Comparison of ENCODE assay signal across 24 cellular contexts in genomic region chr12:52347546-52348510, GRCh38. TPM values are rescaled to one million over a fixed set of nuclear protein-coding genes. Genes with fewer than 3 reads are reported as not detected.
"Had no signal": no experiment of that assay in that cellular context is flagged by ENCODE, and none has a peak within 500 bp of the region (broad histone marks: within the 10 kb centered on the region; RNA-seq: fewer than 3 reads in every experiment).

No MANE protein-coding gene starts in this region.

- H3K4me3 ChIP-seq: adrenal gland, gastrocnemius medialis, left lung, ovary, psoas muscle had no signal

- H3K27ac ChIP-seq: adrenal gland, gastrocnemius medialis, left lung, ovary, psoas muscle had no signal

- H3K4me1 ChIP-seq: adrenal gland, gastrocnemius medialis, psoas muscle had no signal

- H3K9me3 Mint-ChIP-seq: activated CD4-positive, alpha-beta T cell treated with anti-CD3 and anti-CD28 coated beads, Interleukin-2, amount 10 ng/mL, durations not matched to agents 7 days and 5 days; activated naive CD4-positive, alpha-beta T cell treated with anti-CD3 and anti-CD28 coated beads, Interleukin-2, amount 50 U/mL, for 72 hours; activated T-cell treated with anti-CD3 and anti-CD28 coated beads, Interleukin-2, amount 50 U/mL, for 4 hours; mesothelial cell of epicardium; stimulated activated naive CD8-positive, alpha-beta T cell treated with anti-CD3 and anti-CD28 coated beads, Interleukin-15, amount 100 ng/mL, for 72 hours; type B pancreatic cell had no signal

- H3K9me3 ChIP-seq: adrenal gland, gastrocnemius medialis, ovary, psoas muscle had no signal

- ATAC-seq: activated CD4-positive, CD25-positive, alpha-beta regulatory T cell treated with anti-CD3 and anti-CD28 coated beads, Interleukin-2, amount 50 U/mL, for 24 hours; activated CD8-positive, alpha-beta T cell treated with anti-CD3 and anti-CD28 coated beads, Interleukin-2, amount 10 ng/mL, durations not matched to agents 7 days and 5 days; activated naive CD4-positive, alpha-beta T cell treated with anti-CD3 and anti-CD28 coated beads, Interleukin-2, amount 50 U/mL, for 72 hours; activated T-cell treated with anti-CD3 and anti-CD28 coated beads, Interleukin-2, amount 50 U/mL, for 4 hours; gastrocnemius medialis; psoas muscle; stimulated activated naive CD8-positive, alpha-beta T cell treated with anti-CD3 and anti-CD28 coated beads, Interleukin-15, amount 100 ng/mL, for 72 hours had no signal

- FAIRE-seq: colon, endometrium, kidney, small intestine had no signal

- H3K27me3 ChIP-seq: gastrocnemius medialis, ovary had no signal

- H3K27ac Mint-ChIP-seq: activated CD4-positive, alpha-beta T cell treated with anti-CD3 and anti-CD28 coated beads, Interleukin-2, amount 10 ng/mL, durations not matched to agents 7 days and 5 days; activated CD8-positive, alpha-beta T cell treated with anti-CD3 and anti-CD28 coated beads, Interleukin-2, amount 10 ng/mL, durations not matched to agents 7 days and 5 days; activated naive CD4-positive, alpha-beta T cell treated with anti-CD3 and anti-CD28 coated beads, Interleukin-2, amount 50 U/mL, for 72 hours; mesothelial cell of epicardium; stimulated activated naive CD8-positive, alpha-beta T cell treated with anti-CD3 and anti-CD28 coated beads, Interleukin-15, amount 100 ng/mL, for 72 hours; type B pancreatic cell had no signal

- H3K36me3 ChIP-seq: adrenal gland, gastrocnemius medialis, left lung, ovary had no signal

- H3K36me3 Mint-ChIP-seq: activated naive CD4-positive, alpha-beta T cell treated with anti-CD3 and anti-CD28 coated beads, Interleukin-2, amount 50 U/mL, for 72 hours; mesothelial cell of epicardium; type B pancreatic cell had no signal

- DNase-seq: activated CD4-positive, alpha-beta T cell treated with anti-CD3 and anti-CD28 coated beads, Interleukin-2, amount 10 ng/mL, durations not matched to agents 7 days and 5 days; activated CD8-positive, alpha-beta T cell treated with anti-CD3 and anti-CD28 coated beads, Interleukin-2, amount 10 ng/mL, durations not matched to agents 7 days and 5 days; activated T-cell treated with anti-CD3 and anti-CD28 coated beads, Interleukin-2, amount 50 U/mL, for 4 hours; adrenal gland; central memory CD4-positive, alpha-beta T cell; erythroblast; gastrocnemius medialis; kidney; left lung; ovary; psoas muscle; right cardiac atrium; stimulated activated CD4-positive, alpha-beta T cell treated with anti-CD3 and anti-CD28 coated beads, Interleukin-4, amount 100 ng/mL, for 1 hour; stimulated activated naive CD8-positive, alpha-beta T cell treated with anti-CD3 and anti-CD28 coated beads, Interleukin-15, amount 100 ng/mL, for 72 hours had no signal

- H3K4me3 Mint-ChIP-seq: activated CD4-positive, alpha-beta T cell treated with anti-CD3 and anti-CD28 coated beads, Interleukin-2, amount 10 ng/mL, durations not matched to agents 7 days and 5 days; activated CD8-positive, alpha-beta T cell treated with anti-CD3 and anti-CD28 coated beads, Interleukin-2, amount 10 ng/mL, durations not matched to agents 7 days and 5 days; activated T-cell treated with anti-CD3 and anti-CD28 coated beads, Interleukin-2, amount 50 U/mL, for 4 hours; mesothelial cell of epicardium; stimulated activated naive CD8-positive, alpha-beta T cell treated with anti-CD3 and anti-CD28 coated beads, Interleukin-15, amount 100 ng/mL, for 72 hours; type B pancreatic cell had no signal

RNA-seq across cellular contexts. Expression of gene KRT85, which starts 19.5 kb away (rescaled TPM):
- total RNA-seq: activated CD4-positive, alpha-beta T cell treated with anti-CD3 and anti-CD28 coated beads, Interleukin-2, amount 10 ng/mL, durations not matched to agents 7 days and 5 days; activated CD8-positive, alpha-beta T cell treated with anti-CD3 and anti-CD28 coated beads, Interleukin-2, amount 10 ng/mL, durations not matched to agents 7 days and 5 days; activated naive CD4-positive, alpha-beta T cell treated with anti-CD3 and anti-CD28 coated beads, Interleukin-2, amount 50 U/mL, for 72 hours; activated T-cell treated with anti-CD3 and anti-CD28 coated beads, Interleukin-2, amount 50 U/mL, for 4 hours; adrenal gland; gastrocnemius medialis; kidney; left lung; lung microvascular endothelial cell; mesothelial cell of epicardium; ovary; psoas muscle; right cardiac atrium; T-helper 1 cell treated with Interleukin-12 subunit alpha and Interleukin-12 subunit beta and Interleukin-4 antibody, amounts not matched to agents 30 ng/mL and 1 ng/mL, for 36 hours; temporal lobe had no signal
- polyA plus RNA-seq: adrenal gland, ovary, psoas muscle, right cardiac atrium, small intestine had no signal

RNA-seq across cellular contexts. Expression of gene KRT83, which starts 26.6 kb away (rescaled TPM):
- total RNA-seq: activated CD4-positive, alpha-beta T cell treated with anti-CD3 and anti-CD28 coated beads, Interleukin-2, amount 10 ng/mL, durations not matched to agents 7 days and 5 days; activated CD8-positive, alpha-beta T cell treated with anti-CD3 and anti-CD28 coated beads, Interleukin-2, amount 10 ng/mL, durations not matched to agents 7 days and 5 days; activated naive CD4-positive, alpha-beta T cell treated with anti-CD3 and anti-CD28 coated beads, Interleukin-2, amount 50 U/mL, for 72 hours; activated T-cell treated with anti-CD3 and anti-CD28 coated beads, Interleukin-2, amount 50 U/mL, for 4 hours; adrenal gland; kidney; left lung; lung microvascular endothelial cell; mesothelial cell of epicardium; ovary; psoas muscle; right cardiac atrium; T-helper 1 cell treated with Interleukin-12 subunit alpha and Interleukin-12 subunit beta and Interleukin-4 antibody, amounts not matched to agents 30 ng/mL and 1 ng/mL, for 36 hours; temporal lobe had no signal
- polyA plus RNA-seq: adrenal gland, ovary, psoas muscle, right cardiac atrium, small intestine had no signal

RNA-seq across cellular contexts. Expression of gene KRT84, which starts 37.6 kb away (rescaled TPM):
- total RNA-seq: activated CD4-positive, alpha-beta T cell treated with anti-CD3 and anti-CD28 coated beads, Interleukin-2, amount 10 ng/mL, durations not matched to agents 7 days and 5 days; activated CD8-positive, alpha-beta T cell treated with anti-CD3 and anti-CD28 coated beads, Interleukin-2, amount 10 ng/mL, durations not matched to agents 7 days and 5 days; activated naive CD4-positive, alpha-beta T cell treated with anti-CD3 and anti-CD28 coated beads, Interleukin-2, amount 50 U/mL, for 72 hours; activated T-cell treated with anti-CD3 and anti-CD28 coated beads, Interleukin-2, amount 50 U/mL, for 4 hours; adrenal gland; gastrocnemius medialis; kidney; left lung; lung microvascular endothelial cell; mesothelial cell of epicardium; ovary; psoas muscle; right cardiac atrium; T-helper 1 cell treated with Interleukin-12 subunit alpha and Interleukin-12 subunit beta and Interleukin-4 antibody, amounts not matched to agents 30 ng/mL and 1 ng/mL, for 36 hours; temporal lobe had no signal
- polyA plus RNA-seq: adrenal gland, ovary, psoas muscle, right cardiac atrium, small intestine had no signal

RNA-seq across cellular contexts. Expression of gene KRT81, which starts 56.5 kb away (rescaled TPM):
- total RNA-seq: activated CD4-positive, alpha-beta T cell treated with anti-CD3 and anti-CD28 coated beads, Interleukin-2, amount 10 ng/mL, durations not matched to agents 7 days and 5 days; activated naive CD4-positive, alpha-beta T cell treated with anti-CD3 and anti-CD28 coated beads, Interleukin-2, amount 50 U/mL, for 72 hours; gastrocnemius medialis; kidney; left lung; lung microvascular endothelial cell; psoas muscle; right cardiac atrium; T-helper 1 cell treated with Interleukin-12 subunit alpha and Interleukin-12 subunit beta and Interleukin-4 antibody, amounts not matched to agents 30 ng/mL and 1 ng/mL, for 36 hours; temporal lobe had no signal
- polyA plus RNA-seq: adrenal gland, ovary, right cardiac atrium, small intestine had no signal

RNA-seq across cellular contexts. Expression of gene KRT82, which starts 58.3 kb away (rescaled TPM):
- total RNA-seq: activated CD4-positive, alpha-beta T cell treated with anti-CD3 and anti-CD28 coated beads, Interleukin-2, amount 10 ng/mL, durations not matched to agents 7 days and 5 days; activated CD8-positive, alpha-beta T cell treated with anti-CD3 and anti-CD28 coated beads, Interleukin-2, amount 10 ng/mL, durations not matched to agents 7 days and 5 days; activated naive CD4-positive, alpha-beta T cell treated with anti-CD3 and anti-CD28 coated beads, Interleukin-2, amount 50 U/mL, for 72 hours; activated T-cell treated with anti-CD3 and anti-CD28 coated beads, Interleukin-2, amount 50 U/mL, for 4 hours; adrenal gland; gastrocnemius medialis; kidney; left lung; lung microvascular endothelial cell; mesothelial cell of epicardium; ovary; psoas muscle; right cardiac atrium; T-helper 1 cell treated with Interleukin-12 subunit alpha and Interleukin-12 subunit beta and Interleukin-4 antibody, amounts not matched to agents 30 ng/mL and 1 ng/mL, for 36 hours; temporal lobe had no signal
- polyA plus RNA-seq: adrenal gland, ovary, psoas muscle, right cardiac atrium, small intestine had no signal
